11 cellular contexts compared by ENCODE assay signal in genomic region chr4:121777625-121778024, GRCh38. TPM values are rescaled to one million over a fixed set of nuclear protein-coding genes. Genes with fewer than 3 reads are reported as not detected.
A peak's percentile ranks its signal among the peaks of the same experiment; 100 is the strongest.
DNase-seq lines count a peak whose midpoint lies in the region; ATAC-seq and TF ChIP-seq lines count a peak whose summit lies in the region.
"Had no signal": no experiment of that assay in that cellular context is flagged by ENCODE, and none has a peak within 500 bp of the region (broad histone marks: within the 10 kb centered on the region; RNA-seq: fewer than 3 reads in every experiment).

No MANE protein-coding gene starts in this region.

- TF ChIP-seq CTCF in IMR-90 (conservative IDR thresholded peaks at IDR 0.05; ENCODE audit: low read depth, low read length) (no peak), osteoblast (IDR thresholded peaks at IDR 0.05; ENCODE audit: extremely low read depth, low read depth, low read length) (no peak), GM10266 (IDR thresholded peaks at IDR 0.05; ENCODE audit: control insufficient read depth, insufficient read depth, low read depth, missing control alignments) (no peak)

- CTCF ChIA-PET in IMR-90 (lab: Yijun Ruan, JAX) = no interaction called here

- H2BK120ac ChIP-seq in IMR-90 (ENCODE audit: low read depth, low read length) = peak overlapping the region; percentile 89

- H2AK9ac ChIP-seq in IMR-90 (replicated peaks; ENCODE audit: low read depth, low read length, poor library complexity) = peak overlapping the region; percentile 16

- H3K9me1 ChIP-seq in IMR-90 (ENCODE audit: insufficient read depth, low read length) = peaks cover 3% of the 10 kb centered on the region

- H3K4me3 ChIP-seq in IMR-90 (ENCODE audit: insufficient read depth, low read depth, low read length) (no peak overlapping the region), osteoblast (ENCODE audit: insufficient read depth, low read length) (no peak overlapping the region)

- no peak overlapping the region for H3K4me2 ChIP-seq in IMR-90 (ENCODE audit: low read depth, low read length)
- no peak overlapping the region for H3K4me2 ChIP-seq in osteoblast (ENCODE audit: insufficient read depth, low read length)

- no peak for TF ChIP-seq RAD21 in IMR-90 (IDR thresholded peaks at IDR 0.05; ENCODE audit: low read length)

- H3K9me3 ChIP-seq in IMR-90 (ENCODE audit: control insufficient read depth, insufficient read depth, low read length) (no peaks in the 10 kb centered on the region), osteoblast (ENCODE audit: low read depth, low read length) (no peaks in the 10 kb centered on the region)

- H4K20me1 ChIP-seq in IMR-90 (ENCODE audit: insufficient read depth, low read length) = no peaks in the 10 kb centered on the region
- no peaks in the 10 kb centered on the region for H4K20me1 ChIP-seq in osteoblast (ENCODE audit: insufficient read depth, low read length)

- intact Hi-C loops in IMR-90 (cut with micrococcal nuclease) = no loop called here

- dilution Hi-C loops in IMR-90 (cut with HindIII; ENCODE audit: low sequenced_read_pairs, unreplicated experiment) = no loop called here

- in situ Hi-C loops in IMR-90 (cut with MboI; ENCODE audit: low sequenced_read_pairs) = no loop called here

- peak overlapping the region; percentile 67 for H4K91ac ChIP-seq in IMR-90 (ENCODE audit: insufficient read depth, low read depth, low read length)

- no peak overlapping the region for H3K56ac ChIP-seq in IMR-90 (ENCODE audit: extremely low read depth, insufficient read depth, low read length)

- peak; percentile 4 for DNase-seq in NCI-H1105 treated with DMSO at 0.1 percent for 48 hours (lab: John Stamatoyannopoulos, UW)
- DNase-seq in NCI-H1105 (lab: John Stamatoyannopoulos, UW) = no peak
- DNase-seq in IMR-90 = no peak
- DNase-seq in osteoblast (ENCODE audit: insufficient read length, low spot score, missing footprints) = no peak
- DNase-seq in GM10266 (ENCODE audit: extremely low spot score) = no peak
- DNase-seq in activated CD4-positive, alpha-beta T cell treated with anti-CD3 and anti-CD28 coated beads, Interleukin-2, amount 50 U/mL, for 4 hours = no peak
- no peak for DNase-seq in SIG-M5 treated with dmso at 0.1 percent for 504 hours (lab: John Stamatoyannopoulos, UW; ENCODE audit: unreplicated experiment)
- DNase-seq: midbrain had no signal

- peak overlapping the region; percentile 53 for H2BK5ac ChIP-seq in IMR-90 (ENCODE audit: low read depth, low read length, poor library complexity, severe bottlenecking)

- no peaks in the 10 kb centered on the region for H3K27me3 ChIP-seq in IMR-90 (ENCODE audit: control insufficient read depth, insufficient read depth, low read length)
- H3K27me3 ChIP-seq in osteoblast (ENCODE audit: insufficient read depth, low read length) = no peaks in the 10 kb centered on the region

- POLR2A ChIA-PET in IMR-90 (lab: Charles Lee; ENCODE audit: unreplicated experiment) = interaction anchor here (0.5 kb wide), 1 partner anchor 13 kb away, joined by 4 read pairs; no protein-coding TSS in a partner anchor

- no peaks in the 10 kb centered on the region for H3K79me2 ChIP-seq in osteoblast (ENCODE audit: insufficient read depth, low read length)

- BruUV-seq in IMR-90 (replicated peaks; lab: Mats Ljungman, UMichigan) = no TSS peak

- H3K79me1 ChIP-seq in IMR-90 (ENCODE audit: low read depth in 1 of 2, low read length in 2 of 2) = no peaks in the 10 kb centered on the region

- peak; percentile 61 for ATAC-seq in GM21825 (IDR thresholded peaks at IDR 0.05; ENCODE audit: unreplicated experiment)
- ATAC-seq in IMR-90 (ENCODE audit: low read depth) = peak; percentile 16; the same call in 1 of the 2 replicates
- ATAC-seq: Panc1, sciatic nerve had no signal

- H3K27ac ChIP-seq in IMR-90 (ENCODE audit: insufficient read depth, low read length) (no peak overlapping the region), osteoblast (ENCODE audit: low read depth, low read length) (no peak overlapping the region)

- H2BK15ac ChIP-seq in IMR-90 (ENCODE audit: low read depth, low read length) = peak overlapping the region; percentile 72; the same call in 2 of the 3 replicates

- H3K9ac ChIP-seq in IMR-90 (ENCODE audit: low read depth, low read length) = no peak overlapping the region

- H3K14ac ChIP-seq in IMR-90 (replicated peaks; ENCODE audit: low read depth, low read length) = peak overlapping the region; percentile 82

- H2BK20ac ChIP-seq in IMR-90 (ENCODE audit: low read depth, low read length) = peak overlapping the region; percentile 88

- peak overlapping the region; percentile 17 to 72; a peak in 3 of 4 replicates for H4K8ac ChIP-seq in IMR-90 (ENCODE audit: low read depth in 2 of 2, low read length in 2 of 2)

- WGBS in IMR-90 (ENCODE audit: extremely low coverage in 2 of 2, insufficient read length in 1 of 2), 2 experiments = no CpG with 5 or more reads among the region's 3 CpGs

- no peak for TF ChIP-seq POLR2A in IMR-90 (IDR thresholded peaks at IDR 0.05; ENCODE audit: low read depth, low read length)

- H3K23ac ChIP-seq in IMR-90 (ENCODE audit: low read depth, low read length) = peak overlapping the region; percentile 62

- no peaks in the 10 kb centered on the region for H3K36me3 ChIP-seq in IMR-90 (ENCODE audit: control insufficient read depth, insufficient read depth, low read length)
- no peaks in the 10 kb centered on the region for H3K36me3 ChIP-seq in osteoblast (ENCODE audit: insufficient read depth, low read length)

- H4K5ac ChIP-seq in IMR-90 (ENCODE audit: low read depth, low read length) = peak overlapping the region; percentile 36; the same call in 1 of the 2 replicates

- H3K18ac ChIP-seq in IMR-90 (ENCODE audit: low read depth, low read length) = peak overlapping the region; percentile 86; the same call in 1 of the 2 replicates

- peaks cover 11% of the 10 kb centered on the region for H3K4me1 ChIP-seq in IMR-90 (ENCODE audit: control insufficient read depth, insufficient read depth, low read length)
- peaks cover 2% of the 10 kb centered on the region for H3K4me1 ChIP-seq in osteoblast (ENCODE audit: insufficient read depth, low read length)

- H3K4ac ChIP-seq in IMR-90 (ENCODE audit: low read depth, low read length) = peak overlapping the region; percentile 61; the same call in 1 of the 2 replicates

- H2AK5ac ChIP-seq in IMR-90 (ENCODE audit: low read depth, low read length) = peak overlapping the region; percentile 28; the same call in 1 of the 2 replicates

- peak overlapping the region; percentile 46 for H2AFZ ChIP-seq in IMR-90 (replicated peaks; ENCODE audit: low read length, poor library complexity)
- peak overlapping the region; percentile 69 for H2AFZ ChIP-seq in osteoblast (ENCODE audit: low read length)

TF ChIP-seq in IMR-90, 13 proteins besides CTCF, POLR2A, EP300 and RAD21:
- no peak for TF ChIP-seq RCOR1 (IDR thresholded peaks at IDR 0.05; ENCODE audit: insufficient replicate concordance, low read length)
- TF ChIP-seq MXI1 (IDR thresholded peaks at IDR 0.05; ENCODE audit: borderline replicate concordance, low read depth, low read length) = no peak
- no peak for TF ChIP-seq RFX5 (IDR thresholded peaks at IDR 0.05; ENCODE audit: low read depth, low read length)
- no peak for TF ChIP-seq BHLHE40 (IDR thresholded peaks at IDR 0.05; ENCODE audit: low read depth, low read length)
- no peak for TF ChIP-seq FOS (IDR thresholded peaks at IDR 0.05; ENCODE audit: low read depth, low read length)
- no peak for TF ChIP-seq USF2 (IDR thresholded peaks at IDR 0.05; ENCODE audit: low read depth, low read length)

RNA-seq across cellular contexts. Expression of gene SMIM43, which starts 12.7 kb away (rescaled TPM):
- total RNA-seq in IMR-90 (2012; rRNA removed) (1.4 TPM in 2 replicates), osteoblast (0.72 and 1.8 TPM in 2 replicates)
- 2.0 and 2.8 TPM in 2 replicates for polyA plus RNA-seq in IMR-90 (2012; rRNA removed)
- polyA plus RNA-seq in IMR-90 (2012; cell fraction: cytosol; rRNA removed) = 0.68 and 0.71 TPM in 2 replicates
- 1.1 and 4.1 TPM in 2 replicates for polyA plus RNA-seq in IMR-90 (2012; cell fraction: nucleus; rRNA removed; ENCODE audit: low replicate concordance)

RNA-seq across cellular contexts. Expression of gene EXOSC9, which starts 23.5 kb away (rescaled TPM):
- total RNA-seq in IMR-90 (2012; rRNA removed) (47.5 and 85.8 TPM in 2 replicates), osteoblast (30.8 and 31.2 TPM in 2 replicates)
- polyA plus RNA-seq in IMR-90 (2012; rRNA removed) = 27.3 and 34.7 TPM in 2 replicates
- polyA plus RNA-seq in IMR-90 (2012; cell fraction: cytosol; rRNA removed) = 3.8 and 4.3 TPM in 2 replicates
- 5.7 and 33.2 TPM in 2 replicates for polyA plus RNA-seq in IMR-90 (2012; cell fraction: nucleus; rRNA removed; ENCODE audit: low replicate concordance)

RNA-seq across cellular contexts. Expression of gene CCNA2, which starts 46.1 kb away (rescaled TPM):
- 54.3 and 59.7 TPM in 2 replicates for total RNA-seq in IMR-90 (2012; rRNA removed)
- 21.3 and 22.8 TPM in 2 replicates for polyA plus RNA-seq in IMR-90 (2012; rRNA removed)
- polyA plus RNA-seq in IMR-90 (2012; cell fraction: cytosol; rRNA removed) = 6.7 and 10.4 TPM in 2 replicates
- polyA plus RNA-seq in IMR-90 (2012; cell fraction: nucleus; rRNA removed; ENCODE audit: low replicate concordance) = 5.3 and 8.3 TPM in 2 replicates
- total RNA-seq in osteoblast = 8.0 and 8.7 TPM in 2 replicates
